ENCODE assay signal across 1 cellular context in genomic region chr2:119438726-119439284, GRCh38.
TF ChIP-seq lines count a peak whose summit lies in the region.

No MANE protein-coding gene starts in this region.

TF ChIP-seq in A549, 52 proteins besides CTCF, POLR2A, EP300 and RAD21 (continued from another document):
- TF ChIP-seq ELK1 (IDR thresholded peaks at IDR 0.05; ENCODE audit: low read depth, low read length), result no peak
- no peak for TF ChIP-seq TFCP2L1 (CRISPR knock-in tag; IDR thresholded peaks at IDR 0.05)
- TF ChIP-seq FOSL2 (IDR thresholded peaks at IDR 0.05), result no peak
- no peak for TF ChIP-seq FOSL2 (CRISPR knock-in tag; IDR thresholded peaks at IDR 0.05)
- TF ChIP-seq RARB (CRISPR knock-in tag; IDR thresholded peaks at IDR 0.05), result no peak
- TF ChIP-seq ATOH8 (CRISPR knock-in tag; IDR thresholded peaks at IDR 0.05; ENCODE audit: low read depth), result no peak
